In genomic region chr19:55046975-55047622, GRCh38 we compare ENCODE assay signal across 29 cellular contexts. TPM values are rescaled to one million over a fixed set of nuclear protein-coding genes. Genes with fewer than 3 reads are reported as not detected.
"Had no signal": no experiment of that assay in that cellular context is flagged by ENCODE, and none has a peak within 500 bp of the region (broad histone marks: within the 10 kb centered on the region; RNA-seq: fewer than 3 reads in every experiment).

No MANE protein-coding gene starts in this region.

- H3K4me3 Mint-ChIP-seq: immature natural killer cell; mesothelial cell of epicardium; naive B cell; natural killer cell; nephron progenitor cell; neural progenitor cell; stimulated activated memory B cell treated with anti-CD40 and anti-IgM and Interleukin-4, amounts not matched to agents 10 μg/mL and 1 μg/mL and 100 μg/mL, for 72 hours had no signal

- FAIRE-seq: islet of Langerhans, urothelium cell line had no signal

- DNase-seq: hypothalamus; immature natural killer cell; left ventricle myocardium inferior; mesendoderm; naive B cell; natural killer cell; nephron progenitor cell; ovary; right lobe of liver; stimulated activated CD4-positive, alpha-beta T cell treated with anti-CD3 and anti-CD28 coated beads, Interleukin-1b, Interleukin-23, amount 100 ng/mL, for 48 hours; stimulated activated CD4-positive, alpha-beta T cell treated with anti-CD3 and anti-CD28 coated beads, Interleukin-2, amount 100 ng/mL, for 48 hours; stimulated activated CD4-positive, alpha-beta T cell treated with anti-CD3 and anti-CD28 coated beads, Interleukin-4, amount 100 ng/mL, for 4 hours; stimulated activated CD8-positive, alpha-beta memory T cell treated with anti-CD3 and anti-CD28 coated beads, Interleukin-4, amount 100 ng/mL, for 48 hours; stimulated activated naive CD8-positive, alpha-beta T cell treated with anti-CD3 and anti-CD28 coated beads, Interleukin-15, Interleukin-2, amounts not matched to agents 100 U/mL and 50 U/mL, for 24 hours; stomach; testis; thyroid gland; transverse colon; upper lobe of left lung had no signal

- H3K27ac Mint-ChIP-seq: immature natural killer cell; mesothelial cell of epicardium; naive B cell; nephron progenitor cell; neural progenitor cell; progenitor cell of endocrine pancreas; stimulated activated memory B cell treated with anti-CD40 and anti-IgM and Interleukin-4, amounts not matched to agents 10 μg/mL and 1 μg/mL and 100 μg/mL, for 72 hours had no signal

- H3K4me1 Mint-ChIP-seq: nephron progenitor cell, neural progenitor cell had no signal

- H3K4me1 ChIP-seq: left ventricle myocardium inferior, neural progenitor cell, right atrium auricular region, right lobe of liver, stomach, testis, thyroid gland, transverse colon had no signal

- H3K9ac ChIP-seq: neural progenitor cell had no signal

- H3K36me3 ChIP-seq: neural progenitor cell, ovary had no signal

- ATAC-seq: natural killer cell; right lobe of liver; stimulated activated memory B cell treated with anti-CD40 and anti-IgM and Interleukin-4, amounts not matched to agents 10 μg/mL and 1 μg/mL and 100 μg/mL, for 72 hours; stimulated activated naive CD8-positive, alpha-beta T cell treated with anti-CD3 and anti-CD28 coated beads, Interleukin-15, Interleukin-2, amounts not matched to agents 100 U/mL and 50 U/mL, for 24 hours had no signal

- H3K27me3 Mint-ChIP-seq: naive B cell; progenitor cell of endocrine pancreas; stimulated activated memory B cell treated with anti-CD40 and anti-IgM and Interleukin-4, amounts not matched to agents 10 μg/mL and 1 μg/mL and 100 μg/mL, for 72 hours had no signal

- H3K9me3 ChIP-seq: left ventricle myocardium inferior, ovary, right atrium auricular region, right lobe of liver, stomach, testis, thyroid gland, transverse colon, upper lobe of left lung had no signal

- H3K27ac ChIP-seq: left ventricle myocardium inferior, neural progenitor cell, ovary, right atrium auricular region, right lobe of liver, stomach, testis, thyroid gland, transverse colon, upper lobe of left lung had no signal

- H3K4me3 ChIP-seq: left ventricle myocardium inferior, lung, neural progenitor cell, ovary, right atrium auricular region, right lobe of liver, smooth muscle cell, stomach, testis, thyroid gland, transverse colon, upper lobe of left lung had no signal

- H3K27me3 ChIP-seq: neural progenitor cell, ovary, right atrium auricular region, right lobe of liver, stomach, testis, thyroid gland, transverse colon, upper lobe of left lung had no signal

- H3K36me3 Mint-ChIP-seq: natural killer cell had no signal

RNA-seq across cellular contexts. Expression of gene GP6, which starts 9.0 kb away (rescaled TPM):
- total RNA-seq: pulmonary artery endothelial cell, smooth muscle cell had no signal
- polyA plus RNA-seq: smooth muscle cell had no signal
